In genomic region chr10:15196335-15196834, GRCh38 we compare ENCODE assay signal across 14 cellular contexts. TPM values are rescaled to one million over a fixed set of nuclear protein-coding genes. Genes with fewer than 3 reads are reported as not detected.
DNase-seq lines count a peak whose midpoint lies in the region; ATAC-seq and TF ChIP-seq lines count a peak whose summit lies in the region.
"Had no signal": no experiment of that assay in that cellular context is flagged by ENCODE, and none has a peak within 500 bp of the region (broad histone marks: within the 10 kb centered on the region; RNA-seq: fewer than 3 reads in every experiment).

No MANE protein-coding gene starts in this region.

- peaks cover 44% of the 10 kb centered on the region for H3K4me1 ChIP-seq in left ventricle myocardium inferior
- peaks cover 2 to 42% (median 25%) of the 10 kb centered on the region in 5 donors for H3K4me1 ChIP-seq in subcutaneous abdominal adipose tissue (ENCODE audit: control insufficient read depth in 5 of 5, insufficient read depth in 5 of 5, low read length in 5 of 5)
- H3K4me1 ChIP-seq: colonic mucosa, prostate gland had no signal

- peaks cover 6% of the 10 kb centered on the region for H3K9me3 ChIP-seq in left ventricle myocardium inferior (replicated peaks)
- H3K9me3 ChIP-seq in subcutaneous abdominal adipose tissue (ENCODE audit: control insufficient read depth in 5 of 5, low read length in 5 of 5), result peaks cover 0 to 3% (median 0%) of the 10 kb centered on the region in 5 donors
- H3K9me3 ChIP-seq: colonic mucosa, gastroesophageal sphincter, prostate gland had no signal

- intact Hi-C loops in activated CD8-positive, alpha-beta T cell treated with anti-CD3 and anti-CD28 coated beads for 36 hours (cut with micrococcal nuclease), result no loop called here
- intact Hi-C loops in left ventricle myocardium inferior (cut with micrococcal nuclease), result no loop called here

- no peak for DNase-seq in activated CD8-positive, alpha-beta memory T cell treated with anti-CD3 and anti-CD28 coated beads, Interleukin-2, amount 10 ng/mL, durations not matched to agents 7 days and 5 days
- DNase-seq in activated CD8-positive, alpha-beta memory T cell treated with anti-CD3 and anti-CD28 coated beads for 24 hours, result no peak
- DNase-seq in activated CD8-positive, alpha-beta T cell treated with anti-CD3 and anti-CD28 coated beads for 36 hours, result no peak
- DNase-seq in left ventricle myocardium inferior (no peak), NCI-H187 treated with DMSO at 0.1 percent for 48 hours (lab: John Stamatoyannopoulos, UW) (no peak), HK-2 (ENCODE audit: unreplicated experiment) (no peak)
- DNase-seq: colonic mucosa; NCI-H345; stimulated activated CD4-positive, alpha-beta T cell treated with anti-CD3 and anti-CD28 coated beads, Interleukin-4, amount 100 ng/mL, for 4 hours; WERI-Rb-1 had no signal

- H3K4me3 Mint-ChIP-seq in activated CD8-positive, alpha-beta memory T cell treated with anti-CD3 and anti-CD28 coated beads, Interleukin-2, amount 10 ng/mL, durations not matched to agents 7 days and 5 days, result peak overlapping the region; percentile 28
- peak overlapping the region; percentile 16 for H3K4me3 Mint-ChIP-seq in activated CD8-positive, alpha-beta T cell treated with anti-CD3 and anti-CD28 coated beads for 36 hours

- peaks cover 37% of the 10 kb centered on the region for H3K4me1 Mint-ChIP-seq in activated CD8-positive, alpha-beta memory T cell treated with anti-CD3 and anti-CD28 coated beads, Interleukin-2, amount 10 ng/mL, durations not matched to agents 7 days and 5 days
- H3K4me1 Mint-ChIP-seq in activated CD8-positive, alpha-beta T cell treated with anti-CD3 and anti-CD28 coated beads for 36 hours (ENCODE audit: low read depth), result peaks cover 15% of the 10 kb centered on the region

- no peak overlapping the region for H3K9ac ChIP-seq in subcutaneous abdominal adipose tissue (ENCODE audit: low read length in 5 of 5)

- CTCF ChIA-PET in activated CD8-positive, alpha-beta memory T cell treated with anti-CD3 and anti-CD28 coated beads, Interleukin-2, amount 10 ng/mL, durations not matched to agents 7 days and 5 days (lab: Charles Lee), result interaction anchor here (0.9 to 1.9 kb wide), 2 partner anchors 13 to 27 kb away, joined by 3 to 9 read pairs; partner anchors contain the start of gene NMT2
- CTCF ChIA-PET in activated CD8-positive, alpha-beta T cell treated with anti-CD3 and anti-CD28 coated beads for 36 hours (lab: Charles Lee), result interaction anchor here (0.8 kb wide), 1 partner anchor 13 kb away, joined by 3 read pairs; no protein-coding TSS in a partner anchor

- H3K36me3 Mint-ChIP-seq in activated CD8-positive, alpha-beta memory T cell treated with anti-CD3 and anti-CD28 coated beads, Interleukin-2, amount 10 ng/mL, durations not matched to agents 7 days and 5 days, result no peaks in the 10 kb centered on the region
- H3K36me3 Mint-ChIP-seq in activated CD8-positive, alpha-beta T cell treated with anti-CD3 and anti-CD28 coated beads for 36 hours (ENCODE audit: low read depth), result no peaks in the 10 kb centered on the region

- TF ChIP-seq CTCF in activated CD8-positive, alpha-beta T cell treated with anti-CD3 and anti-CD28 coated beads for 36 hours (IDR thresholded peaks at IDR 0.05), result no peak
- no peak for TF ChIP-seq CTCF in left ventricle myocardium inferior (IDR thresholded peaks at IDR 0.05; ENCODE audit: borderline replicate concordance)

- no peaks in the 10 kb centered on the region for H3K36me3 ChIP-seq in left ventricle myocardium inferior
- H3K36me3 ChIP-seq in subcutaneous abdominal adipose tissue (ENCODE audit: control insufficient read depth in 5 of 5, insufficient read depth in 5 of 5, low read length in 5 of 5), result no peaks in the 10 kb centered on the region
- H3K36me3 ChIP-seq: colonic mucosa, gastroesophageal sphincter, prostate gland, WERI-Rb-1 had no signal

- peaks cover 2% of the 10 kb centered on the region for H3K9me3 Mint-ChIP-seq in activated CD8-positive, alpha-beta memory T cell treated with anti-CD3 and anti-CD28 coated beads, Interleukin-2, amount 10 ng/mL, durations not matched to agents 7 days and 5 days (ENCODE audit: low read depth)
- no peaks in the 10 kb centered on the region for H3K9me3 Mint-ChIP-seq in activated CD8-positive, alpha-beta T cell treated with anti-CD3 and anti-CD28 coated beads for 36 hours

- H3K27ac Mint-ChIP-seq in activated CD8-positive, alpha-beta memory T cell treated with anti-CD3 and anti-CD28 coated beads, Interleukin-2, amount 10 ng/mL, durations not matched to agents 7 days and 5 days, result peak overlapping the region; percentile 61
- peak overlapping the region; percentile 21 for H3K27ac Mint-ChIP-seq in activated CD8-positive, alpha-beta T cell treated with anti-CD3 and anti-CD28 coated beads for 36 hours

- peak overlapping the region; percentile 50 for H3K4me3 ChIP-seq in left ventricle myocardium inferior
- H3K4me3 ChIP-seq in subcutaneous abdominal adipose tissue (ENCODE audit: low read depth in 1 of 5, low read length in 5 of 5), result peak overlapping the region in 3 of 5 donors; percentile 41 to 54 (median 54)
- H3K4me3 ChIP-seq: colonic mucosa, gastroesophageal sphincter, prostate gland had no signal

- no peaks in the 10 kb centered on the region for H3K27me3 ChIP-seq in left ventricle myocardium inferior (ENCODE audit: low read depth)
- H3K27me3 ChIP-seq in subcutaneous abdominal adipose tissue (ENCODE audit: control insufficient read depth in 5 of 5, insufficient read depth in 4 of 5, low read length in 5 of 5), result no peaks in the 10 kb centered on the region
- H3K27me3 ChIP-seq: colonic mucosa, gastroesophageal sphincter had no signal

- POLR2A ChIA-PET in activated CD8-positive, alpha-beta T cell treated with anti-CD3 and anti-CD28 coated beads for 36 hours (lab: Charles Lee), result no interaction called here

- H3K27ac ChIP-seq in left ventricle myocardium inferior (replicated peaks), result peak overlapping the region; percentile 75
- H3K27ac ChIP-seq in subcutaneous abdominal adipose tissue (ENCODE audit: low read depth, low read length), result peak overlapping the region; percentile 59
- H3K27ac ChIP-seq: colonic mucosa, gastroesophageal sphincter, prostate gland, WERI-Rb-1 had no signal

- no peak for ATAC-seq in activated CD8-positive, alpha-beta memory T cell treated with anti-CD3 and anti-CD28 coated beads, Interleukin-2, amount 10 ng/mL, durations not matched to agents 7 days and 5 days
- no peak for ATAC-seq in activated CD8-positive, alpha-beta T cell treated with anti-CD3 and anti-CD28 coated beads for 36 hours
- no peak for ATAC-seq in GM19351 (IDR thresholded peaks at IDR 0.05; ENCODE audit: unreplicated experiment)
- ATAC-seq: gastroesophageal sphincter had no signal

- no peaks in the 10 kb centered on the region for H3K27me3 Mint-ChIP-seq in activated CD8-positive, alpha-beta memory T cell treated with anti-CD3 and anti-CD28 coated beads, Interleukin-2, amount 10 ng/mL, durations not matched to agents 7 days and 5 days
- H3K27me3 Mint-ChIP-seq in activated CD8-positive, alpha-beta T cell treated with anti-CD3 and anti-CD28 coated beads for 36 hours, result no peaks in the 10 kb centered on the region

RNA-seq across cellular contexts. Expression of gene NMT2, which starts 27.9 kb away (rescaled TPM):
- total RNA-seq in activated CD8-positive, alpha-beta memory T cell treated with anti-CD3 and anti-CD28 coated beads, Interleukin-2, amount 10 ng/mL, durations not matched to agents 7 days and 5 days, result 10 to 100 TPM; 21.3 to 31.7 TPM
- total RNA-seq in activated CD8-positive, alpha-beta T cell treated with anti-CD3 and anti-CD28 coated beads for 36 hours, result 10 to 100 TPM; 15.9 to 16.2 TPM
- total RNA-seq in left ventricle myocardium inferior, result 12.4 TPM
